Comparison of ENCODE assay signal across 8 cellular contexts in genomic region chr17:18225121-18225561, GRCh38. TPM values are rescaled to one million over a fixed set of nuclear protein-coding genes. Genes with fewer than 3 reads are reported as not detected.
A peak's percentile ranks its signal among the peaks of the same experiment; 100 is the strongest.
DNase-seq lines count a peak whose midpoint lies in the region; ATAC-seq and TF ChIP-seq lines count a peak whose summit lies in the region.

No MANE protein-coding gene starts in this region.

- H3K27ac Mint-ChIP-seq in activated CD4-positive, alpha-beta T cell treated with anti-CD3 and anti-CD28 coated beads, Interleukin-2, amount 10 ng/mL, durations not matched to agents 7 days and 5 days = peak overlapping the region; percentile 36

- peak overlapping the region; percentile 40 to 51 for H3K9ac ChIP-seq in colonic mucosa (ENCODE audit: low read depth in 2 of 2, low read length in 2 of 2)

- H3K9me3 Mint-ChIP-seq in activated CD4-positive, alpha-beta T cell treated with anti-CD3 and anti-CD28 coated beads, Interleukin-2, amount 10 ng/mL, durations not matched to agents 7 days and 5 days = no peaks in the 10 kb centered on the region

- intact Hi-C loops in colonic mucosa (cut with DNase I) = no loop called here

- no peak for TF ChIP-seq CTCF in colonic mucosa (IDR thresholded peaks at IDR 0.05)

- no peaks in the 10 kb centered on the region for H3K36me3 Mint-ChIP-seq in activated CD4-positive, alpha-beta T cell treated with anti-CD3 and anti-CD28 coated beads, Interleukin-2, amount 10 ng/mL, durations not matched to agents 7 days and 5 days (ENCODE audit: low read depth)

- peaks cover 3% of the 10 kb centered on the region for H3K4me1 ChIP-seq in colonic mucosa

- no peaks in the 10 kb centered on the region for H3K36me3 ChIP-seq in colonic mucosa

- peaks cover 28% of the 10 kb centered on the region for H3K4me1 Mint-ChIP-seq in activated CD4-positive, alpha-beta T cell treated with anti-CD3 and anti-CD28 coated beads, Interleukin-2, amount 10 ng/mL, durations not matched to agents 7 days and 5 days

- H3K4me3 ChIP-seq in colonic mucosa = peak overlapping the region; percentile 14

- CTCF ChIA-PET in activated CD4-positive, alpha-beta T cell treated with anti-CD3 and anti-CD28 coated beads, Interleukin-2, amount 10 ng/mL, durations not matched to agents 7 days and 5 days (lab: Charles Lee) = no interaction called here

- H3K9me3 ChIP-seq in colonic mucosa = no peaks in the 10 kb centered on the region

- peak overlapping the region; percentile 61 for H3K4me3 Mint-ChIP-seq in activated CD4-positive, alpha-beta T cell treated with anti-CD3 and anti-CD28 coated beads, Interleukin-2, amount 10 ng/mL, durations not matched to agents 7 days and 5 days

- DNase-seq in AG20443 (ENCODE audit: low spot score) (peak; percentile 100), NCI-H526 treated with DMSO at 0.1 percent for 48 hours (lab: John Stamatoyannopoulos, UW) (peak; percentile 68), colonic mucosa (peak; percentile 96), left lobe of liver (ENCODE audit: low spot score) (peak; percentile 96)
- DNase-seq in activated CD4-positive, alpha-beta T cell treated with anti-CD3 and anti-CD28 coated beads, Interleukin-2, amount 10 ng/mL, durations not matched to agents 7 days and 5 days = peak; percentile 97
- DNase-seq in stimulated activated CD4-positive, alpha-beta T cell treated with anti-CD3 and anti-CD28 coated beads, Interleukin-1b, Interleukin-23, amount 100 ng/mL, for 48 hours = peak; percentile 95

- no peaks in the 10 kb centered on the region for H3K27me3 ChIP-seq in colonic mucosa

- no peaks in the 10 kb centered on the region for H3K27me3 Mint-ChIP-seq in activated CD4-positive, alpha-beta T cell treated with anti-CD3 and anti-CD28 coated beads, Interleukin-2, amount 10 ng/mL, durations not matched to agents 7 days and 5 days

- peak; percentile 88 for ATAC-seq in GM19328 (IDR thresholded peaks at IDR 0.05; ENCODE audit: unreplicated experiment)
- ATAC-seq in HG03469 (IDR thresholded peaks at IDR 0.05; ENCODE audit: unreplicated experiment) = peak; percentile 72
- ATAC-seq in left lobe of liver = peak; percentile 98

- H3K27ac ChIP-seq in colonic mucosa = no peak overlapping the region

- POLR2A ChIA-PET in activated CD4-positive, alpha-beta T cell treated with anti-CD3 and anti-CD28 coated beads, Interleukin-2, amount 10 ng/mL, durations not matched to agents 7 days and 5 days (lab: Charles Lee) = no interaction called here

RNA-seq across cellular contexts. Expression of gene LLGL1, which starts 0.3 kb away (rescaled TPM):
- 10 to 100 TPM; 24.7 to 24.9 TPM for total RNA-seq in activated CD4-positive, alpha-beta T cell treated with anti-CD3 and anti-CD28 coated beads, Interleukin-2, amount 10 ng/mL, durations not matched to agents 7 days and 5 days
- 10 to 100 TPM in 1 of 2 donors, 1 to 10 TPM in 1; 7.8 to 13.1 TPM for total RNA-seq in colonic mucosa
- 3.3 TPM for total RNA-seq in left lobe of liver

RNA-seq across cellular contexts. Expression of gene FLII, which starts 33.4 kb away (rescaled TPM):
- total RNA-seq in activated CD4-positive, alpha-beta T cell treated with anti-CD3 and anti-CD28 coated beads, Interleukin-2, amount 10 ng/mL, durations not matched to agents 7 days and 5 days = 100 to 1,000 TPM; 323 to 328 TPM
- total RNA-seq in colonic mucosa (100 to 1,000 TPM; 263 to 293 TPM), left lobe of liver (102 TPM)

RNA-seq across cellular contexts. Expression of gene MIEF2, which starts 35.3 kb away (rescaled TPM):
- total RNA-seq in activated CD4-positive, alpha-beta T cell treated with anti-CD3 and anti-CD28 coated beads, Interleukin-2, amount 10 ng/mL, durations not matched to agents 7 days and 5 days = 1 to 10 TPM; 6.8 to 8.5 TPM
- 10 to 100 TPM; 13.2 to 15.3 TPM for total RNA-seq in colonic mucosa
- total RNA-seq in left lobe of liver = 6.4 TPM

RNA-seq across cellular contexts. Expression of gene ALKBH5, which starts 41.5 kb away (rescaled TPM):
- 100 to 1,000 TPM in 1 of 2 experiments, 10 to 100 TPM in 1; 98.2 to 102 TPM for total RNA-seq in activated CD4-positive, alpha-beta T cell treated with anti-CD3 and anti-CD28 coated beads, Interleukin-2, amount 10 ng/mL, durations not matched to agents 7 days and 5 days
- total RNA-seq in colonic mucosa = 100 to 1,000 TPM in 1 of 2 donors, 10 to 100 TPM in 1; 94.8 to 130 TPM
- 69.2 TPM for total RNA-seq in left lobe of liver
